14 cellular contexts compared by ENCODE assay signal in genomic region chr9:86322973-86323644, GRCh38. TPM values are rescaled to one million over a fixed set of nuclear protein-coding genes. Genes with fewer than 3 reads are reported as not detected.
A peak's percentile ranks its signal among the peaks of the same experiment; 100 is the strongest.
DNase-seq lines count a peak whose midpoint lies in the region; ATAC-seq and TF ChIP-seq lines count a peak whose summit lies in the region.
"Had no signal": no experiment of that assay in that cellular context is flagged by ENCODE, and none has a peak within 500 bp of the region (broad histone marks: within the 10 kb centered on the region; RNA-seq: fewer than 3 reads in every experiment).

No MANE protein-coding gene starts in this region.

- no peaks in the 10 kb centered on the region for H3K9me3 Mint-ChIP-seq in activated naive CD8-positive, alpha-beta T cell (ENCODE audit: low read depth)
- no peaks in the 10 kb centered on the region for H3K9me3 Mint-ChIP-seq in activated naive CD8-positive, alpha-beta T cell treated with anti-CD3 and anti-CD28 coated beads for 36 hours
- no peaks in the 10 kb centered on the region for H3K9me3 Mint-ChIP-seq in stimulated activated memory B cell treated with anti-CD40 and anti-IgM and Interleukin-4, amounts not matched to agents 10 μg/mL and 1 μg/mL and 100 μg/mL, for 72 hours

- H3K9me3 ChIP-seq in RWPE2 (ENCODE audit: severe bottlenecking) (no peaks in the 10 kb centered on the region), esophagus (ENCODE audit: control insufficient read depth in 2 of 2, insufficient read depth in 1 of 2, low read depth in 1 of 2, low read length in 1 of 2) (no peaks in the 10 kb centered on the region), BE2C (no peaks in the 10 kb centered on the region)
- H3K9me3 ChIP-seq: esophagus muscularis mucosa had no signal

- peaks cover 2% of the 10 kb centered on the region for H3K4me1 Mint-ChIP-seq in activated naive CD8-positive, alpha-beta T cell (ENCODE audit: low read depth)
- peaks cover 2% of the 10 kb centered on the region for H3K4me1 Mint-ChIP-seq in activated naive CD8-positive, alpha-beta T cell treated with anti-CD3 and anti-CD28 coated beads for 36 hours
- peaks cover 6% of the 10 kb centered on the region for H3K4me1 Mint-ChIP-seq in stimulated activated memory B cell treated with anti-CD40 and anti-IgM and Interleukin-4, amounts not matched to agents 10 μg/mL and 1 μg/mL and 100 μg/mL, for 72 hours

- peaks cover 19% of the 10 kb centered on the region for H3K36me3 Mint-ChIP-seq in activated naive CD8-positive, alpha-beta T cell
- peaks cover 17% of the 10 kb centered on the region for H3K36me3 Mint-ChIP-seq in activated naive CD8-positive, alpha-beta T cell treated with anti-CD3 and anti-CD28 coated beads for 36 hours
- H3K36me3 Mint-ChIP-seq in stimulated activated memory B cell treated with anti-CD40 and anti-IgM and Interleukin-4, amounts not matched to agents 10 μg/mL and 1 μg/mL and 100 μg/mL, for 72 hours: peaks cover 42% of the 10 kb centered on the region

- H3K4me3 Mint-ChIP-seq in activated naive CD8-positive, alpha-beta T cell: no peak overlapping the region
- H3K4me3 Mint-ChIP-seq in activated naive CD8-positive, alpha-beta T cell treated with anti-CD3 and anti-CD28 coated beads for 36 hours: no peak overlapping the region
- no peak overlapping the region for H3K4me3 Mint-ChIP-seq in stimulated activated memory B cell treated with anti-CD40 and anti-IgM and Interleukin-4, amounts not matched to agents 10 μg/mL and 1 μg/mL and 100 μg/mL, for 72 hours

- peak overlapping the region; percentile 46 for H3K27ac Mint-ChIP-seq in activated naive CD8-positive, alpha-beta T cell
- no peak overlapping the region for H3K27ac Mint-ChIP-seq in activated naive CD8-positive, alpha-beta T cell treated with anti-CD3 and anti-CD28 coated beads for 36 hours
- peak overlapping the region; percentile 34 for H3K27ac Mint-ChIP-seq in stimulated activated memory B cell treated with anti-CD40 and anti-IgM and Interleukin-4, amounts not matched to agents 10 μg/mL and 1 μg/mL and 100 μg/mL, for 72 hours

- peak; percentile 44; the same call in 1 of the 3 replicates for ATAC-seq in RWPE2 (ENCODE audit: low read depth)
- no peak for ATAC-seq in stimulated activated memory B cell treated with anti-CD40 and anti-IgM and Interleukin-4, amounts not matched to agents 10 μg/mL and 1 μg/mL and 100 μg/mL, for 72 hours
- ATAC-seq: left lobe of liver had no signal

- no peak overlapping the region for H3K4me3 ChIP-seq in RWPE2 (ENCODE audit: severe bottlenecking)
- no peak overlapping the region for H3K4me3 ChIP-seq in esophagus (ENCODE audit: low read depth in 1 of 2, low read length in 2 of 2)
- H3K4me3 ChIP-seq in BE2C (ENCODE audit: low read depth, low read length): no peak overlapping the region
- H3K4me3 ChIP-seq: esophagus muscularis mucosa had no signal

- peaks cover 98% of the 10 kb centered on the region for H3K36me3 ChIP-seq in RWPE2 (ENCODE audit: low read depth)
- peaks cover 19 to 23% of the 10 kb centered on the region in 2 donors for H3K36me3 ChIP-seq in esophagus (ENCODE audit: control insufficient read depth in 2 of 2, insufficient read depth in 2 of 2, low read length in 1 of 2)
- peaks cover 34% of the 10 kb centered on the region for H3K36me3 ChIP-seq in BE2C

- no peaks in the 10 kb centered on the region for H3K27me3 Mint-ChIP-seq in activated naive CD8-positive, alpha-beta T cell
- H3K27me3 Mint-ChIP-seq in activated naive CD8-positive, alpha-beta T cell treated with anti-CD3 and anti-CD28 coated beads for 36 hours: no peaks in the 10 kb centered on the region
- no peaks in the 10 kb centered on the region for H3K27me3 Mint-ChIP-seq in stimulated activated memory B cell treated with anti-CD40 and anti-IgM and Interleukin-4, amounts not matched to agents 10 μg/mL and 1 μg/mL and 100 μg/mL, for 72 hours

- H3K27ac ChIP-seq in RWPE2 (ENCODE audit: poor library complexity, severe bottlenecking) (no peak overlapping the region), esophagus (ENCODE audit: low read depth in 2 of 2, low read length in 1 of 2) (peak overlapping the region; percentile 31 to 42)
- H3K27ac ChIP-seq: esophagus muscularis mucosa had no signal

- H3K4me1 ChIP-seq in RWPE2 (ENCODE audit: insufficient read depth, poor library complexity, severe bottlenecking) (no peaks in the 10 kb centered on the region), esophagus (ENCODE audit: control insufficient read depth in 2 of 2, insufficient read depth in 2 of 2, low read length in 1 of 2) (peaks cover 0 to 2% of the 10 kb centered on the region in 2 donors), BE2C (no peaks in the 10 kb centered on the region)
- H3K4me1 ChIP-seq: esophagus muscularis mucosa had no signal

- H3K27me3 ChIP-seq in RWPE2 (ENCODE audit: insufficient read depth, poor library complexity, severe bottlenecking): no peaks in the 10 kb centered on the region
- no peaks in the 10 kb centered on the region for H3K27me3 ChIP-seq in esophagus (ENCODE audit: control insufficient read depth in 1 of 2, insufficient read depth in 2 of 2, low read length in 2 of 2)
- H3K27me3 ChIP-seq in BE2C: no peaks in the 10 kb centered on the region
- H3K27me3 ChIP-seq: esophagus muscularis mucosa had no signal

- no peak for TF ChIP-seq CTCF in RWPE2 (IDR thresholded peaks at IDR 0.05; ENCODE audit: poor library complexity, severe bottlenecking)
- no peak for TF ChIP-seq CTCF in BE2C (IDR thresholded peaks at IDR 0.05; ENCODE audit: low read depth, low read length)

- no peak for DNase-seq in activated naive CD8-positive, alpha-beta T cell treated with anti-CD3 and anti-CD28 coated beads for 36 hours
- DNase-seq in RWPE2 (ENCODE audit: low spot score) (no peak), T-helper 9 cell (no peak), BE2C (no peak)
- DNase-seq in stimulated activated CD4-positive, alpha-beta T cell treated with anti-CD3 and anti-CD28 coated beads, Interleukin-15, amount 100 ng/mL, for 24 hours: no peak
- DNase-seq: activated CD4-positive, alpha-beta T cell treated with anti-CD3 and anti-CD28 coated beads for 48 hours; C1 segment of cervical spinal cord; SHP77 treated with DMSO at 0.1 percent for 48 hours; trophoblast cell had no signal

- WGBS in esophagus, 2 donors: 71% methylated on average over 8 of the region's 8 CpGs

RNA-seq across cellular contexts. Expression of gene TUT7, which starts 31.1 kb away (rescaled TPM):
- total RNA-seq in activated naive CD8-positive, alpha-beta T cell treated with anti-CD3 and anti-CD28 coated beads for 36 hours: 10 to 100 TPM; 18.0 to 18.3 TPM
- polyA plus RNA-seq in esophagus: 10 to 100 TPM; 23.5 to 35.4 TPM
- 10.3 TPM for polyA plus RNA-seq in BE2C (2012; ENCODE audit: insufficient read depth, insufficient read length, low read depth)

RNA-seq across cellular contexts. Expression of gene ISCA1, which starts 40.8 kb away (rescaled TPM):
- 10 to 100 TPM; 33.9 to 35.8 TPM for total RNA-seq in activated naive CD8-positive, alpha-beta T cell treated with anti-CD3 and anti-CD28 coated beads for 36 hours
- polyA plus RNA-seq in esophagus: 10 to 100 TPM in 1 of 2 donors, 1 to 10 TPM in 1; 8.0 to 14.6 TPM
- 23.6 TPM for polyA plus RNA-seq in BE2C (2012; ENCODE audit: insufficient read depth, insufficient read length, low read depth)
